ENCODE assay signal across 17 cellular contexts in the genomic region with DNA sequence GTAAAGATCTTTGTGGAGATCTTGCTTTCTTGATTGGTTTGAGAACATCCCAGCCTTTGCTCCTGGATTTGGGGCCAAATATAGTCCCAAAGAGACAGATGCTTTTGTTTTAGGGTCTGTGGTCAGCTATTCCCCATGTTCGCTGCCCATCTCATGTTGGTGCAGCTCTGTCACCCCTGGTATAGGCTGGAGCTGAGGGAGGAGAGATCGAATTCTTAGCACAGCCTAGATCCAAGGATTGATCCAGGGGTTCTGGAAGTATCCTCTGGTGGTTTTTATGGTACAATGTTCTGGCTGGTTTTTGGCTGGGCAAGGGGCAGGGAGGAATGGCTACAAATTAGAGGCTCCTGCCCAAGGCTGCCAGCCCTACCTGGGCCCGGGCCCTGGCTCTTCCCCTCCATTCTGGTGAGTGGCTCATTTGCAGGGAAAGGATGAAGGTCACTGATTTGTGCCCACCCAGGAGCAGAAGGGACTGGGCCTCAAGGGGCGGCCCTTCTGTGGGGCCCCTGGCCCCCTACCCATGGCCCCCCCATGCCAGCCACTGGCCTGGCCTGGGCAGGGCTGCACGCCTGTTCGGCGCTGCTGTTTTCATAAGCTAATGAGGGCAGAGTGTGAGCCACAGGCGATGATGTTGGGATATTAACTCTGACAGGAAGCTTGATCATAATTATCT.
DNase-seq lines count a peak whose midpoint lies in the region; ATAC-seq, FAIRE-seq and TF ChIP-seq lines count a peak whose summit lies in the region.
"Had no signal": no experiment of that assay in that cellular context is flagged by ENCODE, and none has a peak within 500 bp of the region (broad histone marks: within the 10 kb centered on the region; RNA-seq: fewer than 3 reads in every experiment).

No MANE protein-coding gene starts in this region.

- H2BK12ac ChIP-seq in H1 (ENCODE audit: low read depth, low read length): no peak overlapping the region

- H2BK5ac ChIP-seq in H1 (ENCODE audit: low read depth, low read length): no peak overlapping the region

- TF ChIP-seq CTCF in 22Rv1 (IDR thresholded peaks at IDR 0.05) (no peak), HEK293 (tag by site-specific recombination; IDR thresholded peaks at IDR 0.05) (no peak), H1 (IDR thresholded peaks at IDR 0.05; ENCODE audit: control extremely low read depth in 1 of 3, insufficient read depth in 1 of 3, low read depth in 1 of 3, low read length in 3 of 3) (no peak), right lobe of liver (IDR thresholded peaks at IDR 0.05) (no peak)

- H3K4me3 ChIP-seq in HEK293 (ENCODE audit: low read depth, low read length): no peak overlapping the region
- no peak overlapping the region for H3K4me3 ChIP-seq in H1 (ENCODE audit: extremely low read depth in 1 of 4, insufficient read depth in 2 of 4, low read depth in 3 of 4, low read length in 4 of 4)
- H3K4me3 ChIP-seq in right lobe of liver: peak overlapping the region in 2 of 3 donors; percentile 53 to 54
- H3K4me3 ChIP-seq: BLaER1, GM12878, GM23248 had no signal

- ATAC-seq in right lobe of liver (no peak), GM21447 (IDR thresholded peaks at IDR 0.05; ENCODE audit: unreplicated experiment) (no peak)
- ATAC-seq: GM12878 had no signal

- no peak overlapping the region for H3K18ac ChIP-seq in H1 (ENCODE audit: extremely low read depth, low read length)

- no peak overlapping the region for H2AFZ ChIP-seq in H1 (ENCODE audit: low read length)
- H2AFZ ChIP-seq: GM23248 had no signal

- no peaks in the 10 kb centered on the region for H3K79me1 ChIP-seq in H1 (ENCODE audit: low read depth, low read length)

- H2BK15ac ChIP-seq in H1 (ENCODE audit: low read length): 0 out of 2 replicates have a peak overlapping the region, but pooled peaks have one; percentile 29

- no peak overlapping the region for H2BK20ac ChIP-seq in H1 (ENCODE audit: low read length)

- H3K4me1 ChIP-seq in HEK293 (ENCODE audit: control insufficient read depth, insufficient read depth, low read length): peaks cover 14% of the 10 kb centered on the region
- H3K4me1 ChIP-seq in H1 (replicated peaks in 1 of 4; ENCODE audit: control insufficient read depth in 3 of 4, insufficient read depth in 4 of 4, low read length in 3 of 4): peaks cover 0 to 3% (median under 1%) of the 10 kb centered on the region in 4 experiments; a peak in 2 of 7 replicates
- peaks cover 0 to 46% (median 11%) of the 10 kb centered on the region in 4 donors for H3K4me1 ChIP-seq in right lobe of liver
- H3K4me1 ChIP-seq: BLaER1 had no signal

- H3K9me3 ChIP-seq in HEK293 (ENCODE audit: control insufficient read depth, insufficient read depth, low read depth, low read length) (no peaks in the 10 kb centered on the region), H1 (ENCODE audit: insufficient read depth in 2 of 2, low read depth in 1 of 2, low read length in 1 of 2) (no peaks in the 10 kb centered on the region), right lobe of liver (no peaks in the 10 kb centered on the region)
- H3K9me3 ChIP-seq: BLaER1 had no signal

- no peak overlapping the region for H3K14ac ChIP-seq in H1 (ENCODE audit: insufficient read length)

- TF ChIP-seq EP300 in H1 (IDR thresholded peaks at IDR 0.05; ENCODE audit: borderline replicate concordance in 1 of 2, low read depth in 2 of 2, low read length in 2 of 2): no peak

- no peak overlapping the region for H4K8ac ChIP-seq in H1 (ENCODE audit: extremely low read depth, insufficient read depth, low read length)

- CTCF ChIA-PET in HEK293 (lab: Yijun Ruan, JAX): no interaction called here
- CTCF ChIA-PET in H1 (lab: Charles Lee; ENCODE audit: partially characterized antibody): interaction anchor here (1.6 kb wide), 1 partner anchor 272 kb away, joined by 7 read pairs; no protein-coding TSS in a partner anchor

- POLR2A ChIA-PET in HEK293 (lab: Yijun Ruan, JAX) (no interaction called here), H1 (lab: Charles Lee; ENCODE audit: partially characterized antibody) (no interaction called here)

- no peak overlapping the region for H2AK5ac ChIP-seq in H1 (ENCODE audit: low read depth, low read length)

- H3K36me3 ChIP-seq in HEK293 (ENCODE audit: control insufficient read depth in 2 of 2, insufficient read depth in 1 of 2, low read length in 2 of 2): no peaks in the 10 kb centered on the region
- no peaks in the 10 kb centered on the region for H3K36me3 ChIP-seq in H1 (ENCODE audit: control insufficient read depth in 2 of 4, insufficient read depth in 4 of 4, low read length in 3 of 4)
- no peaks in the 10 kb centered on the region for H3K36me3 ChIP-seq in right lobe of liver
- H3K36me3 ChIP-seq: BLaER1 had no signal

- WGBS in H1 (ENCODE audit: extremely low coverage in 1 of 2, insufficient coverage in 1 of 2, insufficient read length in 1 of 2, insufficient replicate concordance in 2 of 2, low coverage in 1 of 2, low lambda C conversion rate in 2 of 2, missing lambda C conversion rate in 1 of 2), 2 experiments: 88% methylated on average over 7 of the region's 8 CpGs; no CpG with 5 or more reads in 1 of the 2 experiments
- 67% methylated on average over 2 of the region's 8 CpGs for WGBS in right lobe of liver (ENCODE audit: insufficient coverage, low coverage, low lambda C conversion rate, missing lambda C conversion rate)

- DNase-seq in H1 (ENCODE audit: low read depth in 1 of 2, low spot score in 2 of 2): no peak
- DNase-seq in right lobe of liver: no peak
- no peak for DNase-seq in mucosa of gallbladder (ENCODE audit: low spot score)
- DNase-seq in HuH-7 (ENCODE audit: low spot score): no peak
- DNase-seq: 8988T; Calu3; CD4-positive, alpha-beta memory T cell; DND-41; EL; GM23248; H9 had no signal

- H3K4ac ChIP-seq in H1 (replicated peaks; ENCODE audit: insufficient read length, low read depth, low read length): no peak overlapping the region

- FAIRE-seq in H1 (lab: Jason Lieb, UNC): no peak
- FAIRE-seq: GM12878, GM19239 had no signal

- TF ChIP-seq POLR2A in H1 (IDR thresholded peaks at IDR 0.05; ENCODE audit: control extremely low read depth in 1 of 2, low read depth in 2 of 2, low read length in 2 of 2) (no peak), right lobe of liver (IDR thresholded peaks at IDR 0.05) (no peak)

- no peak overlapping the region for H3K4me2 ChIP-seq in H1 (ENCODE audit: insufficient read depth in 1 of 2, low read depth in 2 of 2, low read length in 2 of 2)
- H3K4me2 ChIP-seq: BLaER1 had no signal

- intact Hi-C loops in right lobe of liver (cut with DNase I): loop anchor here (5.0 to 10.0 kb wide), 2 partner anchors 630 to 637 kb away; a partner anchor contains a TSS

- H4K5ac ChIP-seq in H1 (ENCODE audit: insufficient read length, low read depth, low read length): no peak overlapping the region

- H3K27ac ChIP-seq in 22Rv1 (peak overlapping the region; percentile 97), HEK293 (ENCODE audit: extremely low read depth, low read depth, low read length) (no peak overlapping the region), H1 (ENCODE audit: low read depth, low read length) (no peak overlapping the region), right lobe of liver (peak overlapping the region in 2 of 3 donors; percentile 43 to 74)
- H3K27ac ChIP-seq: BLaER1, GM23248 had no signal

- H3K27me3 ChIP-seq in H1 (replicated peaks in 1 of 4; ENCODE audit: control insufficient read depth in 3 of 4, extremely low read depth in 1 of 4, insufficient read depth in 3 of 4, low read length in 3 of 4) (no peaks in the 10 kb centered on the region), right lobe of liver (no peaks in the 10 kb centered on the region)
- H3K27me3 ChIP-seq: BLaER1 had no signal

- H3K79me2 ChIP-seq in H1 (ENCODE audit: control insufficient read depth in 1 of 2, insufficient read depth in 2 of 2, low read length in 2 of 2): no peaks in the 10 kb centered on the region

- no peak overlapping the region for H4K91ac ChIP-seq in H1 (replicated peaks; ENCODE audit: insufficient read length, low read length)

- H3K23ac ChIP-seq in H1 (ENCODE audit: insufficient read length): no peak overlapping the region

- H3K23me2 ChIP-seq in H1 (ENCODE audit: low read depth, low read length): no peaks in the 10 kb centered on the region

- H3K56ac ChIP-seq in H1 (replicated peaks; ENCODE audit: insufficient read length, low read depth, low read length): no peak overlapping the region

- H4K20me1 ChIP-seq in H1 (replicated peaks in 1 of 2; ENCODE audit: control insufficient read depth in 1 of 2, insufficient read depth in 2 of 2, low read length in 2 of 2): no peaks in the 10 kb centered on the region
- H4K20me1 ChIP-seq: BLaER1 had no signal

- no peak overlapping the region for H2BK120ac ChIP-seq in H1 (replicated peaks; ENCODE audit: low read depth, low read length)

- no peak for TF ChIP-seq RAD21 in H1 (IDR thresholded peaks at IDR 0.05 in 1 of 2, conservative IDR thresholded peaks at IDR 0.05 in 1 of 2; ENCODE audit: low read depth in 2 of 2, low read length in 2 of 2)

- no peak overlapping the region for H3K9ac ChIP-seq in H1 (replicated peaks in 1 of 4; ENCODE audit: extremely low read depth in 1 of 4, low read depth in 3 of 4, low read length in 3 of 4)
- H3K9ac ChIP-seq: BLaER1, GM23248 had no signal

TF ChIP-seq in HEK293, 187 proteins besides CTCF, POLR2A, EP300 and RAD21:
- TF ChIP-seq ZNF830 (tag by site-specific recombination; IDR thresholded peaks at IDR 0.05; ENCODE audit: low read depth) (no peak), ZNF341 (tag by site-specific recombination; IDR thresholded peaks at IDR 0.05; ENCODE audit: low read depth) (peak; percentile 67), ZNF785 (tag by site-specific recombination; IDR thresholded peaks at IDR 0.05) (no peak)

TF ChIP-seq in H1, 55 proteins besides CTCF, POLR2A, EP300 and RAD21 (continues in another document):
- TF ChIP-seq SAP30 (IDR thresholded peaks at IDR 0.05; ENCODE audit: insufficient read depth, insufficient replicate concordance, low read length) (no peak), GTF2F1 (IDR thresholded peaks at IDR 0.05; ENCODE audit: borderline replicate concordance, low read depth, low read length) (no peak), SP2 (IDR thresholded peaks at IDR 0.05; ENCODE audit: low read length) (no peak), TCF12 (IDR thresholded peaks at IDR 0.05; ENCODE audit: low read depth, low read length) (no peak), RFX5 (IDR thresholded peaks at IDR 0.05; ENCODE audit: borderline replicate concordance, low read depth, low read length) (no peak), GABPA (IDR thresholded peaks at IDR 0.05; ENCODE audit: borderline replicate concordance, insufficient read depth, low read length) (no peak), HDAC6 (IDR thresholded peaks at IDR 0.05; ENCODE audit: low read depth, low read length) (no peak), KDM5A (IDR thresholded peaks at IDR 0.05; ENCODE audit: low read length) (no peak)
- TF ChIP-seq, protein P1, sequence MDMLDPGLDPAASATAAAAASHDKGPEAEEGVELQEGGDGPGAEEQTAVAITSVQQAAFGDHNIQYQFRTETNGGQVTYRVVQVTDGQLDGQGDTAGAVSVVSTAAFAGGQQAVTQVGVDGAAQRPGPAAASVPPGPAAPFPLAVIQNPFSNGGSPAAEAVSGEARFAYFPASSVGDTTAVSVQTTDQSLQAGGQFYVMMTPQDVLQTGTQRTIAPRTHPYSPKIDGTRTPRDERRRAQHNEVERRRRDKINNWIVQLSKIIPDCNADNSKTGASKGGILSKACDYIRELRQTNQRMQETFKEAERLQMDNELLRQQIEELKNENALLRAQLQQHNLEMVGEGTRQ (IDR thresholded peaks at IDR 0.05; ENCODE audit: low read length): no peak

Comparison
In these comparisons a context has a peak if more than half of its experiments do, and no peak if none do; other contexts are left out.
1. H3K27ac ChIP-seq: peak in 22Rv1 (single experiment) and right lobe of liver (2 of 3); none in HEK293 (single experiment) and H1 (single experiment).
2. H3K4me3 ChIP-seq: peak in right lobe of liver (2 of 3); none in HEK293 (single experiment) and H1 (0 of 4).